Comparison of ENCODE assay signal across 8 cellular contexts in genomic region chr14:60151715-60152114, GRCh38. TPM values are rescaled to one million over a fixed set of nuclear protein-coding genes. Genes with fewer than 3 reads are reported as not detected.
A peak's percentile ranks its signal among the peaks of the same experiment; 100 is the strongest.
DNase-seq lines count a peak whose midpoint lies in the region; ATAC-seq, FAIRE-seq and TF ChIP-seq lines count a peak whose summit lies in the region.

No MANE protein-coding gene starts in this region.

- peaks cover 43% of the 10 kb centered on the region for H3K36me3 Mint-ChIP-seq in central memory CD8-positive, alpha-beta T cell (ENCODE audit: insufficient read depth)
- peaks cover 41% of the 10 kb centered on the region for H3K36me3 Mint-ChIP-seq in type B pancreatic cell

- no peaks in the 10 kb centered on the region for H3K27me3 Mint-ChIP-seq in central memory CD8-positive, alpha-beta T cell
- no peaks in the 10 kb centered on the region for H3K27me3 Mint-ChIP-seq in type B pancreatic cell

- peak overlapping the region; percentile 88 for H3K27ac Mint-ChIP-seq in central memory CD8-positive, alpha-beta T cell (ENCODE audit: low read depth)
- no peak overlapping the region for H3K27ac Mint-ChIP-seq in type B pancreatic cell

- DNase-seq in D721Med (ENCODE audit: insufficient read length, low spot score) (no peak), HCEC 1CT (peak; percentile 95), NCI-H1694 treated with DMSO at 0.1 percent for 48 hours (lab: John Stamatoyannopoulos, UW) (peak; percentile 97), lung microvascular endothelial cell (ENCODE audit: low read depth in 2 of 2) (peak; percentile 80 to 88), type B pancreatic cell (ENCODE audit: extremely low spot score, unreplicated experiment) (no peak)
- DNase-seq in activated CD4-positive, alpha-beta T cell treated with anti-CD3 and anti-CD28 coated beads for 24 hours (ENCODE audit: low read depth in 2 of 2): peak; percentile 24 to 33
- peak; percentile 36 to 64 for DNase-seq in central memory CD8-positive, alpha-beta T cell (ENCODE audit: low spot score in 2 of 2)
- DNase-seq in stimulated activated CD8-positive, alpha-beta memory T cell treated with anti-CD3 and anti-CD28 coated beads, Interleukin-4, amount 100 ng/mL, for 1 hour (ENCODE audit: low read depth in 2 of 2, low spot score in 1 of 2): peak; percentile 25 to 43

- H3K4me3 Mint-ChIP-seq in central memory CD8-positive, alpha-beta T cell: peak overlapping the region; percentile 11
- no peak overlapping the region for H3K4me3 Mint-ChIP-seq in type B pancreatic cell

- peak; percentile 21 for FAIRE-seq in D721Med (lab: Jason Lieb, UNC)

- no peak for TF ChIP-seq CTCF in D721Med (IDR thresholded peaks at IDR 0.05; ENCODE audit: insufficient read depth, missing control alignments)
- TF ChIP-seq CTCF in type B pancreatic cell (conservative IDR thresholded peaks at IDR 0.05): no peak

- peak; percentile 99 for ATAC-seq in central memory CD8-positive, alpha-beta T cell (replicated peaks; ENCODE audit: extremely low read depth, poor library complexity, severe bottlenecking)

- peaks cover 44% of the 10 kb centered on the region for H3K4me1 Mint-ChIP-seq in central memory CD8-positive, alpha-beta T cell
- H3K4me1 Mint-ChIP-seq in type B pancreatic cell (ENCODE audit: unreplicated experiment): peaks cover 8% of the 10 kb centered on the region

- H3K9me3 Mint-ChIP-seq in central memory CD8-positive, alpha-beta T cell: no peaks in the 10 kb centered on the region
- no peaks in the 10 kb centered on the region for H3K9me3 Mint-ChIP-seq in type B pancreatic cell

RNA-seq across cellular contexts. Expression of gene DHRS7, which starts 13.5 kb away (rescaled TPM):
- 71.7 and 123 TPM in 2 replicates for total RNA-seq in lung microvascular endothelial cell
- total RNA-seq in type B pancreatic cell (ENCODE audit: low replicate concordance): 57.3 and 69.5 TPM in 2 replicates

RNA-seq across cellular contexts. Expression of gene PCNX4, which starts 60.0 kb away (rescaled TPM):
- 44.0 and 71.0 TPM in 2 replicates for total RNA-seq in lung microvascular endothelial cell
- total RNA-seq in type B pancreatic cell (ENCODE audit: low replicate concordance): 35.2 and 70.2 TPM in 2 replicates

Comparison
In these comparisons a context has a peak if more than half of its experiments do, and no peak if none do; other contexts are left out.
1. DNase-seq: peak in HCEC 1CT (single experiment), NCI-H1694 treated with DMSO at 0.1 percent for 48 hours (single experiment), activated CD4-positive, alpha-beta T cell treated with anti-CD3 and anti-CD28 coated beads for 24 hours (2 of 2), central memory CD8-positive, alpha-beta T cell (2 of 2), lung microvascular endothelial cell (2 of 2) and stimulated activated CD8-positive, alpha-beta memory T cell treated with anti-CD3 and anti-CD28 coated beads, Interleukin-4, amount 100 ng/mL, for 1 hour (2 of 2); none in D721Med (single experiment) and type B pancreatic cell (single experiment).